In the genomic region with DNA sequence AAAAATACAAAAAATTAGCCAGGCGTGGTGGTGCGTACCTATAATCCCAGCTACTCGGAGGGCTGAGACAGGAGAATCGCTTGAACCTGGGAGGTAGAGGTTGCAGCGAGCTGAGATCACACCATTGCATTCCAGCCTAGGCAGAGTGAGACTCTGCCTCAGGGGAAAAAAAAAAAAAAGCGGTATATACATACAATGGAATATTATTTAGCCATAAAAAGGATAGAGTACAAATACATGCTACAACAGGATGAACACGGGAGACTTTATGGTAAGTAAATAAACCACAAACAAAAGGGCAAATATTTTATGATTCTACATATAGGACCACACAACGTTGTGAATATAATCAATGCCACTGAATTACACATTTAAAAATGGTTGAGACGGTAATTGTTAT, we compare ENCODE assay signal across 8 cellular contexts.
"Had no signal": no experiment of that assay in that cellular context is flagged by ENCODE, and none has a peak within 500 bp of the region (broad histone marks: within the 10 kb centered on the region; RNA-seq: fewer than 3 reads in every experiment).

No MANE protein-coding gene starts in this region.

- H3K9ac ChIP-seq: KMS-11 had no signal

- H3K4me2 ChIP-seq: KMS-11 had no signal

- H3K4me3 ChIP-seq: K562 had no signal

- H3K4me3 Mint-ChIP-seq: IgD-negative memory B cell had no signal

- H3K27ac Mint-ChIP-seq: IgD-negative memory B cell had no signal

- H3K27ac ChIP-seq: HL-60, KMS-11 had no signal

- ATAC-seq: HepG2, K562 had no signal

- H3K9me3 Mint-ChIP-seq: IgD-negative memory B cell had no signal

- H3K27me3 Mint-ChIP-seq: IgD-negative memory B cell had no signal

- DNase-seq: IMR-90, KBM-7, KG1 had no signal
